ENCODE assay signal across 21 cellular contexts in genomic region chr3:8458235-8458634, GRCh38. TPM values are rescaled to one million over a fixed set of nuclear protein-coding genes. Genes with fewer than 3 reads are reported as not detected.
A peak's percentile ranks its signal among the peaks of the same experiment; 100 is the strongest.
DNase-seq lines count a peak whose midpoint lies in the region; ATAC-seq and TF ChIP-seq lines count a peak whose summit lies in the region.
"Had no signal": no experiment of that assay in that cellular context is flagged by ENCODE, and none has a peak within 500 bp of the region (broad histone marks: within the 10 kb centered on the region; RNA-seq: fewer than 3 reads in every experiment).

No MANE protein-coding gene starts in this region.

- no peak overlapping the region for H3K4me3 Mint-ChIP-seq in activated CD4-positive, alpha-beta T cell treated with anti-CD3 and anti-CD28 coated beads, Interleukin-2, amount 10 ng/mL, durations not matched to agents 7 days and 5 days
- H3K4me3 Mint-ChIP-seq: activated CD8-positive, alpha-beta memory T cell treated with anti-CD3 and anti-CD28 coated beads, Interleukin-2, amount 10 ng/mL, durations not matched to agents 7 days and 5 days; effector memory CD8-positive, alpha-beta T cell had no signal

- no peaks in the 10 kb centered on the region for H3K9me3 Mint-ChIP-seq in activated CD4-positive, alpha-beta T cell treated with anti-CD3 and anti-CD28 coated beads, Interleukin-2, amount 10 ng/mL, durations not matched to agents 7 days and 5 days
- H3K9me3 Mint-ChIP-seq: effector memory CD8-positive, alpha-beta T cell had no signal

- H3K36me3 ChIP-seq in right atrium auricular region, result no peaks in the 10 kb centered on the region
- H3K36me3 ChIP-seq in neuronal stem cell (replicated peaks in 1 of 2; ENCODE audit: control insufficient read depth in 2 of 2, insufficient read depth in 2 of 2, low read length in 2 of 2), result no peaks in the 10 kb centered on the region
- H3K36me3 ChIP-seq: cardiac muscle cell, HAP-1, heart left ventricle, WERI-Rb-1 had no signal

- no peak overlapping the region for H3K4me2 ChIP-seq in neuronal stem cell (ENCODE audit: insufficient read depth, low read length, poor library complexity, severe bottlenecking)

- ATAC-seq in Right ventricle myocardium superior (ENCODE audit: poor library complexity) (no peak), GM21737 (IDR thresholded peaks at IDR 0.05; ENCODE audit: unreplicated experiment) (no peak)
- ATAC-seq: activated CD8-positive, alpha-beta memory T cell treated with anti-CD3 and anti-CD28 coated beads, Interleukin-2, amount 10 ng/mL, durations not matched to agents 7 days and 5 days; effector memory CD8-positive, alpha-beta T cell had no signal

- no peak overlapping the region for H4K91ac ChIP-seq in neuronal stem cell (ENCODE audit: low read depth, low read length, poor library complexity)

- WGBS in neuronal stem cell (ENCODE audit: extremely low coverage in 2 of 2, insufficient read length in 2 of 2, insufficient replicate concordance in 1 of 2), 2 donors, result no CpG with 5 or more reads among the region's 2 CpGs

- no peak for TF ChIP-seq CTCF in right atrium auricular region (IDR thresholded peaks at IDR 0.05)

- no peak overlapping the region for H2BK15ac ChIP-seq in neuronal stem cell (ENCODE audit: low read length)

- H2BK120ac ChIP-seq in neuronal stem cell (ENCODE audit: low read depth, low read length), result no peak overlapping the region

- H2AFZ ChIP-seq in neuronal stem cell (ENCODE audit: low read length), result no peak overlapping the region

- DNase-seq in right atrium auricular region (ENCODE audit: low spot score) (no peak), Right ventricle myocardium superior (no peak), dedifferentiated amniotic fluid mesenchymal stem cell (ENCODE audit: extremely low spot score) (peak; percentile 70), neuronal stem cell (ENCODE audit: low spot score) (no peak), DMS53 treated with DMSO at 0.1 percent for 48 hours (lab: John Stamatoyannopoulos, UW; ENCODE audit: unreplicated experiment) (no peak), posterior vena cava (ENCODE audit: low spot score) (no peak)
- DNase-seq in activated CD4-positive, alpha-beta T cell treated with anti-CD3 and anti-CD28 coated beads, Interleukin-2, amount 10 ng/mL, durations not matched to agents 7 days and 5 days, result no peak
- DNase-seq: 8988T; activated CD8-positive, alpha-beta memory T cell treated with anti-CD3 and anti-CD28 coated beads, Interleukin-2, amount 10 ng/mL, durations not matched to agents 7 days and 5 days; Caco-2; effector memory CD8-positive, alpha-beta T cell; heart left ventricle; NCI-H1930; NCI-H526; stimulated activated CD4-positive, alpha-beta T cell treated with anti-CD3 and anti-CD28 coated beads, Interleukin-4, amount 100 ng/mL, for 1 hour; SW 1271; WERI-Rb-1 had no signal

- no peak overlapping the region for H3K23ac ChIP-seq in neuronal stem cell (ENCODE audit: low read depth, low read length, poor library complexity)

- H3K4me1 ChIP-seq in right atrium auricular region, result peaks cover 0 to 11% of the 10 kb centered on the region in 2 donors
- peaks cover 6 to 9% of the 10 kb centered on the region in 2 donors for H3K4me1 ChIP-seq in neuronal stem cell (ENCODE audit: control insufficient read depth in 2 of 2, insufficient read depth in 1 of 2, low read depth in 1 of 2, low read length in 2 of 2)
- H3K4me1 ChIP-seq: HAP-1, psoas muscle had no signal

- H3K4me3 ChIP-seq in right atrium auricular region, result no peak overlapping the region
- H3K4me3 ChIP-seq in neuronal stem cell (ENCODE audit: low read length in 2 of 2), result no peak overlapping the region
- H3K4me3 ChIP-seq: cardiac muscle cell, HAP-1, heart left ventricle, psoas muscle had no signal

- no peak overlapping the region for H2AK5ac ChIP-seq in neuronal stem cell (ENCODE audit: low read depth, low read length)

- POLR2A ChIA-PET in activated CD4-positive, alpha-beta T cell treated with anti-CD3 and anti-CD28 coated beads, Interleukin-2, amount 10 ng/mL, durations not matched to agents 7 days and 5 days (lab: Charles Lee), result no interaction called here

- H3K27ac ChIP-seq in right atrium auricular region (peak overlapping the region; percentile 44 to 57), neuronal stem cell (replicated peaks; ENCODE audit: low read length) (no peak overlapping the region)
- H3K27ac ChIP-seq: cardiac muscle cell, psoas muscle, WERI-Rb-1 had no signal

- no peak overlapping the region for H2BK12ac ChIP-seq in neuronal stem cell (ENCODE audit: low read length)

- H3K79me1 ChIP-seq in neuronal stem cell (ENCODE audit: low read depth, low read length), result no peaks in the 10 kb centered on the region

- no peaks in the 10 kb centered on the region for H3K36me3 Mint-ChIP-seq in activated CD4-positive, alpha-beta T cell treated with anti-CD3 and anti-CD28 coated beads, Interleukin-2, amount 10 ng/mL, durations not matched to agents 7 days and 5 days (ENCODE audit: low read depth)
- H3K36me3 Mint-ChIP-seq: activated CD8-positive, alpha-beta memory T cell treated with anti-CD3 and anti-CD28 coated beads, Interleukin-2, amount 10 ng/mL, durations not matched to agents 7 days and 5 days had no signal

- H2BK5ac ChIP-seq in neuronal stem cell (ENCODE audit: low read length), result no peak overlapping the region

- peaks cover 7% of the 10 kb centered on the region for H3K27me3 Mint-ChIP-seq in activated CD4-positive, alpha-beta T cell treated with anti-CD3 and anti-CD28 coated beads, Interleukin-2, amount 10 ng/mL, durations not matched to agents 7 days and 5 days
- H3K27me3 Mint-ChIP-seq: effector memory CD8-positive, alpha-beta T cell had no signal

- H3K9ac ChIP-seq in neuronal stem cell (ENCODE audit: low read depth, low read length, poor library complexity), result no peak overlapping the region

- H3K9me3 ChIP-seq in right atrium auricular region (no peaks in the 10 kb centered on the region), neuronal stem cell (replicated peaks in 1 of 2; ENCODE audit: control insufficient read depth in 2 of 2, insufficient read depth in 1 of 2, low read depth in 1 of 2, low read length in 2 of 2) (no peaks in the 10 kb centered on the region)
- H3K9me3 ChIP-seq: Caco-2, HAP-1, heart left ventricle, psoas muscle had no signal

- H3K14ac ChIP-seq in neuronal stem cell (ENCODE audit: low read length), result no peak overlapping the region

- no peaks in the 10 kb centered on the region for H3K27me3 ChIP-seq in right atrium auricular region
- H3K27me3 ChIP-seq in neuronal stem cell (ENCODE audit: control insufficient read depth in 3 of 3, insufficient read depth in 3 of 3, low read depth in 1 of 3, low read length in 3 of 3), result no peaks in the 10 kb centered on the region
- H3K27me3 ChIP-seq: cardiac muscle cell, heart left ventricle had no signal

- H3K18ac ChIP-seq in neuronal stem cell (ENCODE audit: low read length), result peak overlapping the region; percentile 15

- H4K8ac ChIP-seq in neuronal stem cell (ENCODE audit: low read depth, low read length), result no peak overlapping the region

- CTCF ChIA-PET in activated CD4-positive, alpha-beta T cell treated with anti-CD3 and anti-CD28 coated beads, Interleukin-2, amount 10 ng/mL, durations not matched to agents 7 days and 5 days (lab: Charles Lee), result interaction anchor here (1.4 to 1.5 kb wide), 2 partner anchors 12 to 26 kb away, joined by 4 read pairs; no protein-coding TSS in a partner anchor

- H3K27ac Mint-ChIP-seq in activated CD4-positive, alpha-beta T cell treated with anti-CD3 and anti-CD28 coated beads, Interleukin-2, amount 10 ng/mL, durations not matched to agents 7 days and 5 days, result no peak overlapping the region
- H3K27ac Mint-ChIP-seq: activated CD8-positive, alpha-beta memory T cell treated with anti-CD3 and anti-CD28 coated beads, Interleukin-2, amount 10 ng/mL, durations not matched to agents 7 days and 5 days; effector memory CD8-positive, alpha-beta T cell had no signal

- no peaks in the 10 kb centered on the region for H3K4me1 Mint-ChIP-seq in activated CD4-positive, alpha-beta T cell treated with anti-CD3 and anti-CD28 coated beads, Interleukin-2, amount 10 ng/mL, durations not matched to agents 7 days and 5 days
- H3K4me1 Mint-ChIP-seq: activated CD8-positive, alpha-beta memory T cell treated with anti-CD3 and anti-CD28 coated beads, Interleukin-2, amount 10 ng/mL, durations not matched to agents 7 days and 5 days had no signal

- intact Hi-C loops in Right ventricle myocardium superior (cut with DNase I), result no loop called here
- intact Hi-C loops in posterior vena cava (cut with DNase I), result loop anchor here in 1 of 2 donors (5.0 kb wide), 1 partner anchor 39 kb away; no protein-coding TSS in a partner anchor

- H3K4ac ChIP-seq in neuronal stem cell (ENCODE audit: low read length), result no peak overlapping the region

RNA-seq across cellular contexts. Expression of gene LMCD1, which starts 43.4 kb away (rescaled TPM):
- 10 to 100 TPM; 73.5 to 79.0 TPM for total RNA-seq in right atrium auricular region
- total RNA-seq in Right ventricle myocardium superior, result 49.6 TPM
- 1.4 TPM for polyA plus RNA-seq in neuronal stem cell (2013, experiment 1 of 2)
- 1.6 TPM for polyA plus RNA-seq in neuronal stem cell (2013, experiment 2 of 2)
- 100 to 1,000 TPM; 221 to 834 TPM for total RNA-seq in posterior vena cava
- total RNA-seq in activated CD4-positive, alpha-beta T cell treated with anti-CD3 and anti-CD28 coated beads, Interleukin-2, amount 10 ng/mL, durations not matched to agents 7 days and 5 days, result 1 to 10 TPM in 1 of 2 experiments, under 1 TPM in 1; 0.99 to 1.1 TPM

Comparison
In these comparisons a context has a peak if more than half of its experiments do, and no peak if none do; other contexts are left out.
1. RNA of gene LMCD1, which starts 43.4 kb away (total RNA-seq): 221 to 834 TPM in posterior vena cava, 73.5 to 79.0 TPM in right atrium auricular region and 49.6 TPM in Right ventricle myocardium superior (single experiment); 0.99 to 1.1 TPM in activated CD4-positive, alpha-beta T cell treated with anti-CD3 and anti-CD28 coated beads, Interleukin-2, amount 10 ng/mL, durations not matched to agents 7 days and 5 days; every median in the first group is over 10 times any median in the second.